Comparison of ENCODE assay signal across 1 cellular context in genomic region chr1:26530898-26531598, GRCh38.
TF ChIP-seq lines count a peak whose summit lies in the region.

No MANE protein-coding gene starts in this region.

TF ChIP-seq in HEK293, 187 proteins besides CTCF, POLR2A, EP300 and RAD21 (continued from another document and continues in another):
- no peak for TF ChIP-seq REST (tag by site-specific recombination; IDR thresholded peaks at IDR 0.05)
- TF ChIP-seq ZNF114 (tag by site-specific recombination; IDR thresholded peaks at IDR 0.05): no peak
- TF ChIP-seq ZNF335 (tag by site-specific recombination; conservative IDR thresholded peaks at IDR 0.05): peak; percentile 84
- no peak for TF ChIP-seq RBAK (tag by site-specific recombination; IDR thresholded peaks at IDR 0.05)
- TF ChIP-seq ATF2 (tag by site-specific recombination; IDR thresholded peaks at IDR 0.05; ENCODE audit: low read depth): no peak
- no peak for TF ChIP-seq ZNF514 (tag by site-specific recombination; IDR thresholded peaks at IDR 0.05)
- TF ChIP-seq ZNF544 (tag by site-specific recombination; IDR thresholded peaks at IDR 0.05): no peak
- no peak for TF ChIP-seq ZNF169 (tag by site-specific recombination; IDR thresholded peaks at IDR 0.05)
- TF ChIP-seq ZFP41 (tag by site-specific recombination; IDR thresholded peaks at IDR 0.05; ENCODE audit: borderline replicate concordance): no peak
- TF ChIP-seq ZNF549 (tag by site-specific recombination; IDR thresholded peaks at IDR 0.05): no peak
- TF ChIP-seq ZNF48 (tag by site-specific recombination; IDR thresholded peaks at IDR 0.05): no peak
- TF ChIP-seq ZNF621 (tag by site-specific recombination; IDR thresholded peaks at IDR 0.05): no peak
- 0 out of 2 replicates have a peak, but pooled peaks have one; percentile 76 for TF ChIP-seq ZNF561 (tag by site-specific recombination; IDR thresholded peaks at IDR 0.05; ENCODE audit: borderline replicate concordance)
- TF ChIP-seq, protein P1, sequence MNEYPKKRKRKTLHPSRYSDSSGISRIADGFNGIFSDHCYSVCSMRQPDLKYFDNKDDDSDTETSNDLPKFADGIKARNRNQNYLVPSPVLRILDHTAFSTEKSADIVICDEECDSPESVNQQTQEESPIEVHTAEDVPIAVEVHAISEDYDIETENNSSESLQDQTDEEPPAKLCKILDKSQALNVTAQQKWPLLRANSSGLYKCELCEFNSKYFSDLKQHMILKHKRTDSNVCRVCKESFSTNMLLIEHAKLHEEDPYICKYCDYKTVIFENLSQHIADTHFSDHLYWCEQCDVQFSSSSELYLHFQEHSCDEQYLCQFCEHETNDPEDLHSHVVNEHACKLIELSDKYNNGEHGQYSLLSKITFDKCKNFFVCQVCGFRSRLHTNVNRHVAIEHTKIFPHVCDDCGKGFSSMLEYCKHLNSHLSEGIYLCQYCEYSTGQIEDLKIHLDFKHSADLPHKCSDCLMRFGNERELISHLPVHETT (tag by site-specific recombination; IDR thresholded peaks at IDR 0.05): no peak
- no peak for TF ChIP-seq ZNF239 (tag by site-specific recombination; IDR thresholded peaks at IDR 0.05)
- no peak for TF ChIP-seq ZNF426 (tag by site-specific recombination; IDR thresholded peaks at IDR 0.05)
- TF ChIP-seq ZNF555 (tag by site-specific recombination; conservative IDR thresholded peaks at IDR 0.05): no peak
- TF ChIP-seq ZNF548 (tag by site-specific recombination; IDR thresholded peaks at IDR 0.05): no peak
- TF ChIP-seq ZEB2 (tag by site-specific recombination; IDR thresholded peaks at IDR 0.05): peak; percentile 79; the same call in 1 of the 2 replicates
- no peak for TF ChIP-seq ZBTB21 (tag by site-specific recombination; IDR thresholded peaks at IDR 0.05)
- TF ChIP-seq ZNF692 (tag by site-specific recombination; IDR thresholded peaks at IDR 0.05): no peak; the same call in none of the 2 replicates
- no peak; the same call in 1 of the 2 replicates for TF ChIP-seq ZNF2 (tag by site-specific recombination; IDR thresholded peaks at IDR 0.05)
- TF ChIP-seq ZNF585B (tag by site-specific recombination; IDR thresholded peaks at IDR 0.05): no peak
- no peak for TF ChIP-seq ZNF510 (tag by site-specific recombination; IDR thresholded peaks at IDR 0.05; ENCODE audit: insufficient replicate concordance)
- TF ChIP-seq HOXC10 (CRISPR knock-in tag; IDR thresholded peaks at IDR 0.05): no peak
- TF ChIP-seq ZNF416 (tag by site-specific recombination; IDR thresholded peaks at IDR 0.05): no peak
- TF ChIP-seq YY2 (tag by site-specific recombination; IDR thresholded peaks at IDR 0.05): peak; percentile 36; the same call in 1 of the 2 replicates
- no peak for TF ChIP-seq ZNF624 (tag by site-specific recombination; IDR thresholded peaks at IDR 0.05)
- TF ChIP-seq ZNF529 (tag by site-specific recombination; IDR thresholded peaks at IDR 0.05; ENCODE audit: insufficient replicate concordance): no peak
- TF ChIP-seq, protein P2, sequence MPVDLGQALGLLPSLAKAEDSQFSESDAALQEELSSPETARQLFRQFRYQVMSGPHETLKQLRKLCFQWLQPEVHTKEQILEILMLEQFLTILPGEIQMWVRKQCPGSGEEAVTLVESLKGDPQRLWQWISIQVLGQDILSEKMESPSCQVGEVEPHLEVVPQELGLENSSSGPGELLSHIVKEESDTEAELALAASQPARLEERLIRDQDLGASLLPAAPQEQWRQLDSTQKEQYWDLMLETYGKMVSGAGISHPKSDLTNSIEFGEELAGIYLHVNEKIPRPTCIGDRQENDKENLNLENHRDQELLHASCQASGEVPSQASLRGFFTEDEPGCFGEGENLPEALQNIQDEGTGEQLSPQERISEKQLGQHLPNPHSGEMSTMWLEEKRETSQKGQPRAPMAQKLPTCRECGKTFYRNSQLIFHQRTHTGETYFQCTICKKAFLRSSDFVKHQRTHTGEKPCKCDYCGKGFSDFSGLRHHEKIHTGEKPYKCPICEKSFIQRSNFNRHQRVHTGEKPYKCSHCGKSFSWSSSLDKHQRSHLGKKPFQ (tag by site-specific recombination; IDR thresholded peaks at IDR 0.05): no peak
- TF ChIP-seq ELK4 (IDR thresholded peaks at IDR 0.05; ENCODE audit: borderline replicate concordance, low read depth, low read length): no peak
- no peak for TF ChIP-seq ZNF148 (tag by site-specific recombination; IDR thresholded peaks at IDR 0.05; ENCODE audit: borderline replicate concordance)
- TF ChIP-seq ZNF37A (tag by site-specific recombination; IDR thresholded peaks at IDR 0.05): no peak
- TF ChIP-seq ZNF266 (tag by site-specific recombination; IDR thresholded peaks at IDR 0.05; ENCODE audit: low read depth): no peak
- TF ChIP-seq ZNF473 (tag by site-specific recombination; IDR thresholded peaks at IDR 0.05): no peak
- no peak for TF ChIP-seq TSHZ1 (tag by site-specific recombination; IDR thresholded peaks at IDR 0.05; ENCODE audit: borderline replicate concordance)
- TF ChIP-seq, protein P3, sequence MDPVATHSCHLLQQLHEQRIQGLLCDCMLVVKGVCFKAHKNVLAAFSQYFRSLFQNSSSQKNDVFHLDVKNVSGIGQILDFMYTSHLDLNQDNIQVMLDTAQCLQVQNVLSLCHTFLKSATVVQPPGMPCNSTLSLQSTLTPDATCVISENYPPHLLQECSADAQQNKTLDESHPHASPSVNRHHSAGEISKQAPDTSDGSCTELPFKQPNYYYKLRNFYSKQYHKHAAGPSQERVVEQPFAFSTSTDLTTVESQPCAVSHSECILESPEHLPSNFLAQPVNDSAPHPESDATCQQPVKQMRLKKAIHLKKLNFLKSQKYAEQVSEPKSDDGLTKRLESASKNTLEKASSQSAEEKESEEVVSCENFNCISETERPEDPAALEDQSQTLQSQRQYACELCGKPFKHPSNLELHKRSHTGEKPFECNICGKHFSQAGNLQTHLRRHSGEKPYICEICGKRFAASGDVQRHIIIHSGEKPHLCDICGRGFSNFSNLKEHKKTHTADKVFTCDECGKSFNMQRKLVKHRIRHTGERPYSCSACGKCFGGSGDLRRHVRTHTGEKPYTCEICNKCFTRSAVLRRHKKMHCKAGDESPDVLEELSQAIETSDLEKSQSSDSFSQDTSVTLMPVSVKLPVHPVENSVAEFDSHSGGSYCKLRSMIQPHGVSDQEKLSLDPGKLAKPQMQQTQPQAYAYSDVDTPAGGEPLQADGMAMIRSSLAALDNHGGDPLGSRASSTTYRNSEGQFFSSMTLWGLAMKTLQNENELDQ (tag by site-specific recombination; IDR thresholded peaks at IDR 0.05; ENCODE audit: low read depth): no peak
- no peak for TF ChIP-seq ZNF248 (tag by site-specific recombination; IDR thresholded peaks at IDR 0.05)
- TF ChIP-seq ZNF837 (tag by site-specific recombination; IDR thresholded peaks at IDR 0.05): no peak
- no peak for TF ChIP-seq ZNF596 (tag by site-specific recombination; IDR thresholded peaks at IDR 0.05)
- peak; percentile 98 for TF ChIP-seq IKZF3 (tag by site-specific recombination; IDR thresholded peaks at IDR 0.05)
- peak; percentile 12; the same call in 1 of the 2 replicates for TF ChIP-seq TRIM28 (IDR thresholded peaks at IDR 0.05; ENCODE audit: borderline replicate concordance, low read length)
